In genomic region chr6:134686071-134686470, GRCh38 we compare ENCODE assay signal across 15 cellular contexts.
DNase-seq lines count a peak whose midpoint lies in the region; ATAC-seq and TF ChIP-seq lines count a peak whose summit lies in the region.
"Had no signal": no experiment of that assay in that cellular context is flagged by ENCODE, and none has a peak within 500 bp of the region (broad histone marks: within the 10 kb centered on the region; RNA-seq: fewer than 3 reads in every experiment).

No MANE protein-coding gene starts in this region.

- peak; percentile 62 for ATAC-seq in left lung

- 0% methylated on average over 6 of the region's 6 CpGs for WGBS in mammary epithelial cell (ENCODE audit: low coverage, missing lambda C conversion rate)

- TF ChIP-seq CTCF in mammary epithelial cell (conservative IDR thresholded peaks at IDR 0.05 in 1 of 2, IDR thresholded peaks at IDR 0.05 in 1 of 2; ENCODE audit: extremely low read depth in 1 of 2, insufficient read depth in 1 of 2, low read depth in 1 of 2, low read length in 2 of 2): peak in 1 of 2 donors; percentile 25
- TF ChIP-seq CTCF in left lung (IDR thresholded peaks at IDR 0.05): no peak
- no peak for TF ChIP-seq CTCF in tibial artery (IDR thresholded peaks at IDR 0.05)

- H3K27me3 ChIP-seq in mammary epithelial cell (ENCODE audit: insufficient read depth, low read length): no peaks in the 10 kb centered on the region
- H3K27me3 ChIP-seq in left lung: no peaks in the 10 kb centered on the region
- H3K27me3 ChIP-seq in tibial artery: no peaks in the 10 kb centered on the region
- H3K27me3 ChIP-seq: SJSA1 had no signal

- H2AFZ ChIP-seq in mammary epithelial cell (ENCODE audit: low read depth, low read length): no peak overlapping the region

- H3K4me1 ChIP-seq in mammary epithelial cell (ENCODE audit: insufficient read depth, low read length) (peaks cover 28% of the 10 kb centered on the region), left lung (peaks cover 6 to 10% of the 10 kb centered on the region in 2 donors), tibial artery (no peaks in the 10 kb centered on the region)
- H3K4me1 ChIP-seq: SJSA1 had no signal

- peak; percentile 54 for DNase-seq in Daoy (ENCODE audit: low read depth)
- DNase-seq in LHCN-M2 (ENCODE audit: low read depth): peak; percentile 53
- DNase-seq in mammary epithelial cell: peak; percentile 95
- no peak for DNase-seq in left lung
- DNase-seq in activated CD8-positive, alpha-beta memory T cell treated with anti-CD3 and anti-CD28 coated beads, Interleukin-2, amount 50 U/mL, for 48 hours: no peak
- DNase-seq in AG08395 (ENCODE audit: low spot score): no peak
- no peak for DNase-seq in NCI-H2171 treated with DMSO at 0.1 percent for 48 hours (lab: John Stamatoyannopoulos, UW)
- DNase-seq in tibial artery: no peak
- DNase-seq: activated CD4-positive, alpha-beta T cell treated with anti-CD3 and anti-CD28 coated beads, Interleukin-2, amount 10 ng/mL, durations not matched to agents 24 days and 14 days; activated naive CD4-positive, alpha-beta T cell treated with anti-CD3 and anti-CD28 coated beads, Interleukin-2, amount 50 U/mL, for 16 hours; H7; stimulated activated CD4-positive, alpha-beta T cell treated with anti-CD3 and anti-CD28 coated beads, Interleukin-1b, Interleukin-23, amount 100 ng/mL, for 48 hours; substantia nigra had no signal

- intact Hi-C loops in mammary epithelial cell (cut with micrococcal nuclease) (loop anchor here (1.0 to 5.0 kb wide), 2 partner anchors 44 to 512 kb away; no protein-coding TSS in a partner anchor), left lung (cut with DNase I) (no loop called here), tibial artery (cut with DNase I; ENCODE audit: low total_unique reads) (no loop called here)

- H3K36me3 ChIP-seq in mammary epithelial cell (ENCODE audit: insufficient read depth, low read length) (no peaks in the 10 kb centered on the region), left lung (no peaks in the 10 kb centered on the region), tibial artery (no peaks in the 10 kb centered on the region)
- H3K36me3 ChIP-seq: SJSA1 had no signal

- in situ Hi-C loops in mammary epithelial cell (cut with MboI; ENCODE audit: low sequenced_read_pairs in 2 of 2): no loop called here

- no TSS peak for BruUV-seq in mammary epithelial cell (replicated peaks; lab: Mats Ljungman, UMichigan)

- no peak overlapping the region for H3K4me3 ChIP-seq in mammary epithelial cell (replicated peaks in 1 of 3; ENCODE audit: insufficient read depth in 1 of 3, low read depth in 2 of 3, low read length in 3 of 3)
- no peak overlapping the region for H3K4me3 ChIP-seq in left lung
- H3K4me3 ChIP-seq in tibial artery: no peak overlapping the region
- H3K4me3 ChIP-seq: lung, SJSA1 had no signal

- CTCF ChIA-PET in mammary epithelial cell (lab: Charles Lee; ENCODE audit: low non-redundant PET): interaction anchor here (0.6 kb wide), 1 partner anchor 990 kb away, joined by 3 read pairs; no protein-coding TSS in a partner anchor

- H3K9ac ChIP-seq in mammary epithelial cell (ENCODE audit: insufficient read depth, low read length): no peak overlapping the region

- H4K20me1 ChIP-seq in mammary epithelial cell (ENCODE audit: insufficient read depth, low read length): no peaks in the 10 kb centered on the region

- peak overlapping the region; percentile 67 for H3K4me2 ChIP-seq in mammary epithelial cell (ENCODE audit: insufficient read depth, low read depth, low read length)

- H3K27ac ChIP-seq in mammary epithelial cell (ENCODE audit: insufficient read depth, low read depth, low read length): peak overlapping the region; percentile 40
- no peak overlapping the region for H3K27ac ChIP-seq in left lung
- H3K27ac ChIP-seq in tibial artery: no peak overlapping the region
- H3K27ac ChIP-seq: SJSA1 had no signal

- H3K9me3 ChIP-seq in mammary epithelial cell (replicated peaks; ENCODE audit: insufficient read depth, low read length) (no peaks in the 10 kb centered on the region), left lung (no peaks in the 10 kb centered on the region), tibial artery (no peaks in the 10 kb centered on the region)
- H3K9me3 ChIP-seq: SJSA1 had no signal

- no peaks in the 10 kb centered on the region for H3K79me2 ChIP-seq in mammary epithelial cell (ENCODE audit: insufficient read depth, low read length)

- dilution Hi-C loops in mammary epithelial cell (cut with HindIII; ENCODE audit: low sequenced_read_pairs): no loop called here

Comparison
In these comparisons a context has a peak if more than half of its experiments do, and no peak if none do; other contexts are left out.
1. DNase-seq: peak in Daoy (single experiment), LHCN-M2 (single experiment) and mammary epithelial cell (single experiment); none in left lung (0 of 2), activated CD8-positive, alpha-beta memory T cell treated with anti-CD3 and anti-CD28 coated beads, Interleukin-2, amount 50 U/mL, for 48 hours (single experiment), AG08395 (single experiment), NCI-H2171 treated with DMSO at 0.1 percent for 48 hours (single experiment) and tibial artery (0 of 2).